9 cellular contexts compared by ENCODE assay signal in genomic region chr21:43876605-43877004, GRCh38.
"Had no signal": no experiment of that assay in that cellular context is flagged by ENCODE, and none has a peak within 500 bp of the region (broad histone marks: within the 10 kb centered on the region; RNA-seq: fewer than 3 reads in every experiment).

No MANE protein-coding gene starts in this region.

- H3K27ac ChIP-seq: HL-60 had no signal

- DNase-seq: H9, HCEC 1CT, HFFc6 had no signal

- H3K27me3 Mint-ChIP-seq: IgD-negative memory B cell had no signal

- H3K4me1 Mint-ChIP-seq: GM23338 had no signal

- H3K9me3 Mint-ChIP-seq: HFFc6, IgD-negative memory B cell had no signal

- ATAC-seq: GM23338, HepG2 had no signal

- H2AFZ ChIP-seq: GM23338 had no signal

- H3K4me3 Mint-ChIP-seq: GM23338, H9, HFFc6, IgD-negative memory B cell had no signal

- H3K4me3 ChIP-seq: GM23338 had no signal

- FAIRE-seq: H1, H54, HepG2 had no signal

- H3K4me2 ChIP-seq: GM23338 had no signal

- H3K27ac Mint-ChIP-seq: GM23338, H9, HFFc6, IgD-negative memory B cell had no signal
